Comparison of ENCODE assay signal across 14 cellular contexts in genomic region chr7:12942599-12942998, GRCh38.
DNase-seq lines count a peak whose midpoint lies in the region; ATAC-seq, FAIRE-seq and TF ChIP-seq lines count a peak whose summit lies in the region.
"Had no signal": no experiment of that assay in that cellular context is flagged by ENCODE, and none has a peak within 500 bp of the region (broad histone marks: within the 10 kb centered on the region; RNA-seq: fewer than 3 reads in every experiment).

No MANE protein-coding gene starts in this region.

- H3K9me3 ChIP-seq in RWPE2 (ENCODE audit: severe bottlenecking) (no peaks in the 10 kb centered on the region), suprapubic skin (peaks cover 4% of the 10 kb centered on the region)

- no peaks in the 10 kb centered on the region for H3K27me3 ChIP-seq in RWPE2 (ENCODE audit: insufficient read depth, poor library complexity, severe bottlenecking)
- H3K27me3 ChIP-seq in suprapubic skin: no peaks in the 10 kb centered on the region
- H3K27me3 ChIP-seq: spleen had no signal

- peak; percentile 5 for DNase-seq in NCI-H146 (lab: John Stamatoyannopoulos, UW)
- DNase-seq in NCI-H146 treated with DMSO at 0.1 percent for 48 hours (lab: John Stamatoyannopoulos, UW; ENCODE audit: unreplicated experiment): no peak
- no peak for DNase-seq in RWPE2 (ENCODE audit: low spot score)
- DNase-seq in suprapubic skin (ENCODE audit: low spot score in 2 of 2): no peak
- no peak for DNase-seq in activated naive CD8-positive, alpha-beta T cell treated with anti-CD3 and anti-CD28 coated beads, Interleukin-2, amount 50 U/mL, for 24 hours
- DNase-seq in cerebellum (ENCODE audit: low spot score): no peak
- no peak for DNase-seq in cardiac septum (ENCODE audit: low spot score)
- DNase-seq: 8988T; activated naive CD4-positive, alpha-beta T cell treated with anti-CD3 and anti-CD28 coated beads, Interleukin-2, amount 50 U/mL, for 16 hours; naive B cell; NCI-H1436; spleen had no signal

- no peak overlapping the region for H3K27ac Mint-ChIP-seq in activated naive CD8-positive, alpha-beta T cell treated with anti-CD3 and anti-CD28 coated beads, Interleukin-2, amount 50 U/mL, for 24 hours
- H3K27ac Mint-ChIP-seq: naive B cell, type B pancreatic cell had no signal

- peaks cover 6% of the 10 kb centered on the region for H3K9me3 Mint-ChIP-seq in activated naive CD8-positive, alpha-beta T cell treated with anti-CD3 and anti-CD28 coated beads, Interleukin-2, amount 50 U/mL, for 24 hours

- H3K4me1 ChIP-seq in RWPE2 (ENCODE audit: insufficient read depth, poor library complexity, severe bottlenecking) (peaks cover 8% of the 10 kb centered on the region), suprapubic skin (peaks cover 9% of the 10 kb centered on the region)
- H3K4me1 ChIP-seq: spleen had no signal

- no peak for TF ChIP-seq EP300 in suprapubic skin (IDR thresholded peaks at IDR 0.05)

- 49% methylated on average over 3 of the region's 3 CpGs for WGBS in suprapubic skin

- no peaks in the 10 kb centered on the region for H3K36me3 ChIP-seq in RWPE2 (ENCODE audit: low read depth)
- no peaks in the 10 kb centered on the region for H3K36me3 ChIP-seq in suprapubic skin
- H3K36me3 ChIP-seq: spleen had no signal

- no peak for TF ChIP-seq CTCF in RWPE2 (IDR thresholded peaks at IDR 0.05; ENCODE audit: poor library complexity, severe bottlenecking)
- no peak for TF ChIP-seq CTCF in suprapubic skin (IDR thresholded peaks at IDR 0.05)

- H3K4me3 Mint-ChIP-seq in activated naive CD8-positive, alpha-beta T cell treated with anti-CD3 and anti-CD28 coated beads, Interleukin-2, amount 50 U/mL, for 24 hours: no peak overlapping the region
- H3K4me3 Mint-ChIP-seq: naive B cell, type B pancreatic cell had no signal

- ATAC-seq in RWPE2 (ENCODE audit: low read depth): no peak
- no peak for ATAC-seq in activated naive CD8-positive, alpha-beta T cell treated with anti-CD3 and anti-CD28 coated beads, Interleukin-2, amount 50 U/mL, for 24 hours

- H3K4me1 Mint-ChIP-seq in activated naive CD8-positive, alpha-beta T cell treated with anti-CD3 and anti-CD28 coated beads, Interleukin-2, amount 50 U/mL, for 24 hours: no peaks in the 10 kb centered on the region
- H3K4me1 Mint-ChIP-seq: naive B cell had no signal

- H3K27ac ChIP-seq in RWPE2 (ENCODE audit: poor library complexity, severe bottlenecking) (peak overlapping the region; percentile 59), suprapubic skin (peak overlapping the region; percentile 63)
- H3K27ac ChIP-seq: spleen had no signal

- no peaks in the 10 kb centered on the region for H3K27me3 Mint-ChIP-seq in activated naive CD8-positive, alpha-beta T cell treated with anti-CD3 and anti-CD28 coated beads, Interleukin-2, amount 50 U/mL, for 24 hours
- H3K27me3 Mint-ChIP-seq: type B pancreatic cell had no signal

- FAIRE-seq in islet of Langerhans (lab: Jason Lieb, UNC): peak; percentile 99

- H3K4me3 ChIP-seq in RWPE2 (ENCODE audit: severe bottlenecking) (no peak overlapping the region), suprapubic skin (no peak overlapping the region)
- H3K4me3 ChIP-seq: spleen had no signal

- no peaks in the 10 kb centered on the region for H3K36me3 Mint-ChIP-seq in activated naive CD8-positive, alpha-beta T cell treated with anti-CD3 and anti-CD28 coated beads, Interleukin-2, amount 50 U/mL, for 24 hours (ENCODE audit: low read depth)
- H3K36me3 Mint-ChIP-seq: type B pancreatic cell had no signal

- intact Hi-C loops in cardiac septum (cut with DNase I): no loop called here

- no peak for TF ChIP-seq POLR2A in suprapubic skin (IDR thresholded peaks at IDR 0.05)
